Comparison of ENCODE assay signal across 9 cellular contexts in genomic region chr4:113452868-113453620, GRCh38.
DNase-seq lines count a peak whose midpoint lies in the region; ATAC-seq, FAIRE-seq and TF ChIP-seq lines count a peak whose summit lies in the region.
"Had no signal": no experiment of that assay in that cellular context is flagged by ENCODE, and none has a peak within 500 bp of the region (broad histone marks: within the 10 kb centered on the region; RNA-seq: fewer than 3 reads in every experiment).

No MANE protein-coding gene starts in this region.

- H3K4me2 ChIP-seq in Karpas-422 (ENCODE audit: low read depth, low read length, poor library complexity, severe bottlenecking) (peak overlapping the region; percentile 19), mesendoderm (ENCODE audit: low read length) (no peak overlapping the region)

- no peak overlapping the region for H3K4ac ChIP-seq in mesendoderm (ENCODE audit: low read depth, low read length)

- no peaks in the 10 kb centered on the region for H4K20me1 ChIP-seq in Karpas-422 (ENCODE audit: insufficient read depth, low read depth, low read length)

- H3K9me3 ChIP-seq in Karpas-422 (ENCODE audit: low read length), result no peaks in the 10 kb centered on the region

- DNase-seq in Karpas-422 (peak; percentile 68), cardiac fibroblast (ENCODE audit: low read depth in 2 of 2) (peak; percentile 92 to 94), mesendoderm (peak; percentile 93), Kasumi-1 (lab: John Stamatoyannopoulos, UW) (no peak), NCI-H1694 treated with DMSO at 0.1 percent for 48 hours (lab: John Stamatoyannopoulos, UW) (no peak), midbrain (lab: John Stamatoyannopoulos, UW) (no peak)
- DNase-seq: HCEC 1CT had no signal

- peak; percentile 27 for FAIRE-seq in G401.6 (lab: Jason Lieb, UNC)

- no CpG with 5 or more reads among the region's 4 CpGs for WGBS in mesendoderm (ENCODE audit: extremely low coverage, insufficient coverage, low lambda C conversion rate)

- H4K5ac ChIP-seq in mesendoderm (ENCODE audit: low read length), result no peak overlapping the region

- no peak for ATAC-seq in HG03571 (IDR thresholded peaks at IDR 0.05; ENCODE audit: unreplicated experiment)

- no peak overlapping the region for H2BK120ac ChIP-seq in mesendoderm (ENCODE audit: low read depth, low read length)

- no peak overlapping the region for H3K27ac ChIP-seq in Karpas-422 (ENCODE audit: low read length)
- H3K27ac ChIP-seq in mesendoderm (ENCODE audit: low read depth, low read length), result no peak overlapping the region

- no peak overlapping the region for H2BK5ac ChIP-seq in mesendoderm (ENCODE audit: low read length)

- H3K9ac ChIP-seq in Karpas-422 (ENCODE audit: low read length) (no peak overlapping the region), mesendoderm (ENCODE audit: low read length) (no peak overlapping the region)

- H4K8ac ChIP-seq in mesendoderm (ENCODE audit: low read depth, low read length), result no peak overlapping the region

- H3K23ac ChIP-seq in mesendoderm (ENCODE audit: low read length), result no peak overlapping the region

- H3K27me3 ChIP-seq in Karpas-422 (ENCODE audit: low read length), result no peaks in the 10 kb centered on the region
- no peaks in the 10 kb centered on the region for H3K27me3 ChIP-seq in mesendoderm (ENCODE audit: insufficient read depth, low read length, poor library complexity)

- H3K56ac ChIP-seq in mesendoderm (ENCODE audit: low read length), result no peak overlapping the region

- H2AFZ ChIP-seq in Karpas-422 (ENCODE audit: low read length), result no peak overlapping the region

- no peaks in the 10 kb centered on the region for H3K79me2 ChIP-seq in Karpas-422 (ENCODE audit: low read length)
- H3K79me2 ChIP-seq in mesendoderm (ENCODE audit: control insufficient read depth, insufficient read depth, low read length), result no peaks in the 10 kb centered on the region

- H2AK5ac ChIP-seq in mesendoderm (ENCODE audit: low read length), result no peak overlapping the region

- no peaks in the 10 kb centered on the region for H3K9me2 ChIP-seq in Karpas-422 (replicated peaks; ENCODE audit: insufficient read depth, low read length)

- H3K79me1 ChIP-seq in mesendoderm (ENCODE audit: low read length), result no peaks in the 10 kb centered on the region

- no peak overlapping the region for H3K18ac ChIP-seq in mesendoderm (ENCODE audit: low read length)

- no peak for TF ChIP-seq CTCF in cardiac fibroblast (IDR thresholded peaks at IDR 0.05; ENCODE audit: low read depth, low read length)

- H2BK15ac ChIP-seq in mesendoderm (replicated peaks; ENCODE audit: low read depth), result no peak overlapping the region

- peaks cover 53% of the 10 kb centered on the region for H3K36me3 ChIP-seq in Karpas-422 (ENCODE audit: insufficient read depth, low read length)
- no peaks in the 10 kb centered on the region for H3K36me3 ChIP-seq in mesendoderm (ENCODE audit: control insufficient read depth, insufficient read depth, low read length)

- H3K4me3 ChIP-seq in Karpas-422 (ENCODE audit: low read length), result no peak overlapping the region
- H3K4me3 ChIP-seq in cardiac fibroblast (replicated peaks in 1 of 2; ENCODE audit: low read depth in 2 of 2, low read length in 2 of 2), result no peak overlapping the region
- H3K4me3 ChIP-seq in mesendoderm (ENCODE audit: low read length), result no peak overlapping the region

- H3K4me1 ChIP-seq in Karpas-422 (ENCODE audit: low read length), result peaks cover 31% of the 10 kb centered on the region
- no peaks in the 10 kb centered on the region for H3K4me1 ChIP-seq in mesendoderm (ENCODE audit: control insufficient read depth, low read depth, low read length)

Comparison
In these comparisons a context has a peak if more than half of its experiments do, and no peak if none do; other contexts are left out.
1. DNase-seq: peak in Karpas-422 (single experiment), cardiac fibroblast (2 of 2) and mesendoderm (single experiment); none in Kasumi-1 (0 of 2), NCI-H1694 treated with DMSO at 0.1 percent for 48 hours (single experiment) and midbrain (single experiment).